In the genomic region with DNA sequence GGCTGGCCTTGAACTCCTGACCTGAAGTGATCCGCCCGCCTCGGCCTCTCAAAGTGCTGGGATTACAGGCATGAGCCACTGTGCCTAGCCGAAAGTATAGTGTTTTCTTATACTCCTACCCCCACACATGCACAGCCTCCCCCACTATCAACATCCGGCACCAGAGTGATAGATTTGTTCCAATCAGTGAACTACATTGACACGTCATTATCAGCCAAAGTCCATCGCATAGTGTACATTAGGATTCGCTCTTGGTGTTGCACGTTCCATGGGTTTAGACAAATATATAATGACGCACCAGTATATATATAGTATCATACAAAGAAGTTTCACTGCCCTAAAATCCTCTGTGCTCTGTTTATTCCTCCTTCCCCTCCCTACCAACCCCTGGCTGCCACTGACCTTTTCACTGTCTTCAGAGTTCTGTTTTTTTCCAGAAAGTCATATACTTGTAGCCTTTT, we compare ENCODE assay signal across 1 cellular context.
TF ChIP-seq lines count a peak whose summit lies in the region.

No MANE protein-coding gene starts in this region.

TF ChIP-seq in HepG2, 621 proteins besides CTCF, POLR2A, EP300 and RAD21 (continued from another document and continues in another):
- TF ChIP-seq, protein P1, sequence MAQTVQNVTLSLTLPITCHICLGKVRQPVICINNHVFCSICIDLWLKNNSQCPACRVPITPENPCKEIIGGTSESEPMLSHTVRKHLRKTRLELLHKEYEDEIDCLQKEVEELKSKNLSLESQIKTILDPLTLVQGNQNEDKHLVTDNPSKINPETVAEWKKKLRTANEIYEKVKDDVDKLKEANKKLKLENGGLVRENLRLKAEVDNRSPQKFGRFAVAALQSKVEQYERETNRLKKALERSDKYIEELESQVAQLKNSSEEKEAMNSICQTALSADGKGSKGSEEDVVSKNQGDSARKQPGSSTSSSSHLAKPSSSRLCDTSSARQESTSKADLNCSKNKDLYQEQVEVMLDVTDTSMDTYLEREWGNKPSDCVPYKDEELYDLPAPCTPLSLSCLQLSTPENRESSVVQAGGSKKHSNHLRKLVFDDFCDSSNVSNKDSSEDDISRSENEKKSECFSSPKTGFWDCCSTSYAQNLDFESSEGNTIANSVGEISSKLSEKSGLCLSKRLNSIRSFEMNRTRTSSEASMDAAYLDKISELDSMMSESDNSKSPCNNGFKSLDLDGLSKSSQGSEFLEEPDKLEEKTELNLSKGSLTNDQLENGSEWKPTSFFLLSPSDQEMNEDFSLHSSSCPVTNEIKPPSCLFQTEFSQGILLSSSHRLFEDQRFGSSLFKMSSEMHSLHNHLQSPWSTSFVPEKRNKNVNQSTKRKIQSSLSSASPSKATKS (CRISPR knock-in tag; IDR thresholded peaks at IDR 0.05): no peak; the same call in 1 of the 2 replicates
- TF ChIP-seq ZFP41 (CRISPR knock-in tag; IDR thresholded peaks at IDR 0.05; ENCODE audit: borderline replicate concordance): no peak
- peak; percentile 54 for TF ChIP-seq MTA1 (CRISPR knock-in tag; IDR thresholded peaks at IDR 0.05; ENCODE audit: borderline replicate concordance)
- no peak for TF ChIP-seq ZSCAN31 (CRISPR knock-in tag; IDR thresholded peaks at IDR 0.05; ENCODE audit: low read depth)
- no peak for TF ChIP-seq GABPA (IDR thresholded peaks at IDR 0.05; ENCODE audit: low read depth, low read length)
- peak; percentile 81 for TF ChIP-seq GABPA (CRISPR knock-in tag; IDR thresholded peaks at IDR 0.05; ENCODE audit: low read depth)
- no peak for TF ChIP-seq HDAC6 (IDR thresholded peaks at IDR 0.05; ENCODE audit: low read depth, low read length)
- no peak for TF ChIP-seq GZF1 (CRISPR knock-in tag; IDR thresholded peaks at IDR 0.05)
- TF ChIP-seq IRF2 (CRISPR knock-in tag; IDR thresholded peaks at IDR 0.05): peak; percentile 63; the same call in 1 of the 2 replicates
- no peak for TF ChIP-seq WIZ (CRISPR knock-in tag; IDR thresholded peaks at IDR 0.05)
- TF ChIP-seq, protein P2, sequence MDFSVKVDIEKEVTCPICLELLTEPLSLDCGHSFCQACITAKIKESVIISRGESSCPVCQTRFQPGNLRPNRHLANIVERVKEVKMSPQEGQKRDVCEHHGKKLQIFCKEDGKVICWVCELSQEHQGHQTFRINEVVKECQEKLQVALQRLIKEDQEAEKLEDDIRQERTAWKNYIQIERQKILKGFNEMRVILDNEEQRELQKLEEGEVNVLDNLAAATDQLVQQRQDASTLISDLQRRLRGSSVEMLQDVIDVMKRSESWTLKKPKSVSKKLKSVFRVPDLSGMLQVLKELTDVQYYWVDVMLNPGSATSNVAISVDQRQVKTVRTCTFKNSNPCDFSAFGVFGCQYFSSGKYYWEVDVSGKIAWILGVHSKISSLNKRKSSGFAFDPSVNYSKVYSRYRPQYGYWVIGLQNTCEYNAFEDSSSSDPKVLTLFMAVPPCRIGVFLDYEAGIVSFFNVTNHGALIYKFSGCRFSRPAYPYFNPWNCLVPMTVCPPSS (IDR thresholded peaks at IDR 0.05): no peak
- TF ChIP-seq, protein P3, sequence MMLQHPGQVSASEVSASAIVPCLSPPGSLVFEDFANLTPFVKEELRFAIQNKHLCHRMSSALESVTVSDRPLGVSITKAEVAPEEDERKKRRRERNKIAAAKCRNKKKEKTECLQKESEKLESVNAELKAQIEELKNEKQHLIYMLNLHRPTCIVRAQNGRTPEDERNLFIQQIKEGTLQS (CRISPR knock-in tag; IDR thresholded peaks at IDR 0.05): peak; percentile 80
- no peak for TF ChIP-seq ZNF224 (CRISPR knock-in tag; IDR thresholded peaks at IDR 0.05)
- TF ChIP-seq SETDB1 (CRISPR knock-in tag; IDR thresholded peaks at IDR 0.05; ENCODE audit: borderline replicate concordance): no peak
- TF ChIP-seq, protein P4, sequence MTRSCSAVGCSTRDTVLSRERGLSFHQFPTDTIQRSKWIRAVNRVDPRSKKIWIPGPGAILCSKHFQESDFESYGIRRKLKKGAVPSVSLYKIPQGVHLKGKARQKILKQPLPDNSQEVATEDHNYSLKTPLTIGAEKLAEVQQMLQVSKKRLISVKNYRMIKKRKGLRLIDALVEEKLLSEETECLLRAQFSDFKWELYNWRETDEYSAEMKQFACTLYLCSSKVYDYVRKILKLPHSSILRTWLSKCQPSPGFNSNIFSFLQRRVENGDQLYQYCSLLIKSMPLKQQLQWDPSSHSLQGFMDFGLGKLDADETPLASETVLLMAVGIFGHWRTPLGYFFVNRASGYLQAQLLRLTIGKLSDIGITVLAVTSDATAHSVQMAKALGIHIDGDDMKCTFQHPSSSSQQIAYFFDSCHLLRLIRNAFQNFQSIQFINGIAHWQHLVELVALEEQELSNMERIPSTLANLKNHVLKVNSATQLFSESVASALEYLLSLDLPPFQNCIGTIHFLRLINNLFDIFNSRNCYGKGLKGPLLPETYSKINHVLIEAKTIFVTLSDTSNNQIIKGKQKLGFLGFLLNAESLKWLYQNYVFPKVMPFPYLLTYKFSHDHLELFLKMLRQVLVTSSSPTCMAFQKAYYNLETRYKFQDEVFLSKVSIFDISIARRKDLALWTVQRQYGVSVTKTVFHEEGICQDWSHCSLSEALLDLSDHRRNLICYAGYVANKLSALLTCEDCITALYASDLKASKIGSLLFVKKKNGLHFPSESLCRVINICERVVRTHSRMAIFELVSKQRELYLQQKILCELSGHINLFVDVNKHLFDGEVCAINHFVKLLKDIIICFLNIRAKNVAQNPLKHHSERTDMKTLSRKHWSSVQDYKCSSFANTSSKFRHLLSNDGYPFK (CRISPR knock-in tag; IDR thresholded peaks at IDR 0.05; ENCODE audit: borderline replicate concordance): peak; percentile 40; the same call in 1 of the 2 replicates
- no peak for TF ChIP-seq ZFP36L2 (CRISPR knock-in tag; IDR thresholded peaks at IDR 0.05)
- no peak for TF ChIP-seq TOPORS (CRISPR knock-in tag; IDR thresholded peaks at IDR 0.05)
- TF ChIP-seq PHB2 (IDR thresholded peaks at IDR 0.05; ENCODE audit: partially characterized antibody): no peak
- no peak for TF ChIP-seq TCF7L2 (IDR thresholded peaks at IDR 0.05; ENCODE audit: low read depth, low read length)
- TF ChIP-seq, protein P5, sequence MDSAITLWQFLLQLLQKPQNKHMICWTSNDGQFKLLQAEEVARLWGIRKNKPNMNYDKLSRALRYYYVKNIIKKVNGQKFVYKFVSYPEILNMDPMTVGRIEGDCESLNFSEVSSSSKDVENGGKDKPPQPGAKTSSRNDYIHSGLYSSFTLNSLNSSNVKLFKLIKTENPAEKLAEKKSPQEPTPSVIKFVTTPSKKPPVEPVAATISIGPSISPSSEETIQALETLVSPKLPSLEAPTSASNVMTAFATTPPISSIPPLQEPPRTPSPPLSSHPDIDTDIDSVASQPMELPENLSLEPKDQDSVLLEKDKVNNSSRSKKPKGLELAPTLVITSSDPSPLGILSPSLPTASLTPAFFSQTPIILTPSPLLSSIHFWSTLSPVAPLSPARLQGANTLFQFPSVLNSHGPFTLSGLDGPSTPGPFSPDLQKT (CRISPR knock-in tag; IDR thresholded peaks at IDR 0.05; ENCODE audit: borderline replicate concordance): no peak
- no peak for TF ChIP-seq MLLT10 (CRISPR knock-in tag; IDR thresholded peaks at IDR 0.05)
- TF ChIP-seq ZNF556 (CRISPR knock-in tag; IDR thresholded peaks at IDR 0.05; ENCODE audit: borderline replicate concordance): peak; percentile 83; the same call in 1 of the 2 replicates
- TF ChIP-seq, protein P6, sequence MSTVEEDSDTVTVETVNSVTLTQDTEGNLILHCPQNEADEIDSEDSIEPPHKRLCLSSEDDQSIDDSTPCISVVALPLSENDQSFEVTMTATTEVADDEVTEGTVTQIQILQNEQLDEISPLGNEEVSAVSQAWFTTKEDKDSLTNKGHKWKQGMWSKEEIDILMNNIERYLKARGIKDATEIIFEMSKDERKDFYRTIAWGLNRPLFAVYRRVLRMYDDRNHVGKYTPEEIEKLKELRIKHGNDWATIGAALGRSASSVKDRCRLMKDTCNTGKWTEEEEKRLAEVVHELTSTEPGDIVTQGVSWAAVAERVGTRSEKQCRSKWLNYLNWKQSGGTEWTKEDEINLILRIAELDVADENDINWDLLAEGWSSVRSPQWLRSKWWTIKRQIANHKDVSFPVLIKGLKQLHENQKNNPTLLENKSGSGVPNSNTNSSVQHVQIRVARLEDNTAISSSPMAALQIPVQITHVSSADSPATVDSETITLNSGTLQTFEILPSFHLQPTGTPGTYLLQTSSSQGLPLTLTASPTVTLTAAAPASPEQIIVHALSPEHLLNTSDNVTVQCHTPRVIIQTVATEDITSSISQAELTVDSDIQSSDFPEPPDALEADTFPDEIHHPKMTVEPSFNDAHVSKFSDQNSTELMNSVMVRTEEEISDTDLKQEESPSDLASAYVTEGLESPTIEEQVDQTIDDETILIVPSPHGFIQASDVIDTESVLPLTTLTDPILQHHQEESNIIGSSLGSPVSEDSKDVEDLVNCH (CRISPR knock-in tag; IDR thresholded peaks at IDR 0.05): no peak
- TF ChIP-seq CBX2 (IDR thresholded peaks at IDR 0.05; ENCODE audit: low read depth, low read length): no peak
- TF ChIP-seq CBX2 (CRISPR knock-in tag; IDR thresholded peaks at IDR 0.05; ENCODE audit: low read depth): no peak
- no peak for TF ChIP-seq ZNF552 (CRISPR knock-in tag; IDR thresholded peaks at IDR 0.05; ENCODE audit: borderline replicate concordance)
- TF ChIP-seq BHLHE40 (IDR thresholded peaks at IDR 0.05; ENCODE audit: low read length): peak; percentile 93
- TF ChIP-seq ZNF451 (CRISPR knock-in tag; IDR thresholded peaks at IDR 0.05): no peak
- TF ChIP-seq ZNF232 (CRISPR knock-in tag; IDR thresholded peaks at IDR 0.05; ENCODE audit: borderline replicate concordance): 0 out of 2 replicates have a peak, but pooled peaks have one; percentile 28
- TF ChIP-seq FOXK1 (CRISPR knock-in tag; IDR thresholded peaks at IDR 0.05; ENCODE audit: borderline replicate concordance, low read depth): peak; percentile 75
- TF ChIP-seq ZNF891 (CRISPR knock-in tag; IDR thresholded peaks at IDR 0.05): no peak
- no peak for TF ChIP-seq ZNF737 (CRISPR knock-in tag; IDR thresholded peaks at IDR 0.05; ENCODE audit: borderline replicate concordance)
- no peak for TF ChIP-seq ZNF841 (CRISPR knock-in tag; IDR thresholded peaks at IDR 0.05; ENCODE audit: borderline replicate concordance)
- no peak for TF ChIP-seq THYN1 (CRISPR knock-in tag; IDR thresholded peaks at IDR 0.05; ENCODE audit: borderline replicate concordance, low read depth)
- no peak for TF ChIP-seq FIP1L1 (IDR thresholded peaks at IDR 0.05; ENCODE audit: borderline replicate concordance, insufficient read depth, low read depth, low read length)
- peak; percentile 86 for TF ChIP-seq TEAD3 (CRISPR knock-in tag; optimal IDR thresholded peaks at IDR 0.05; ENCODE audit: borderline replicate concordance)
- TF ChIP-seq, protein P7, sequence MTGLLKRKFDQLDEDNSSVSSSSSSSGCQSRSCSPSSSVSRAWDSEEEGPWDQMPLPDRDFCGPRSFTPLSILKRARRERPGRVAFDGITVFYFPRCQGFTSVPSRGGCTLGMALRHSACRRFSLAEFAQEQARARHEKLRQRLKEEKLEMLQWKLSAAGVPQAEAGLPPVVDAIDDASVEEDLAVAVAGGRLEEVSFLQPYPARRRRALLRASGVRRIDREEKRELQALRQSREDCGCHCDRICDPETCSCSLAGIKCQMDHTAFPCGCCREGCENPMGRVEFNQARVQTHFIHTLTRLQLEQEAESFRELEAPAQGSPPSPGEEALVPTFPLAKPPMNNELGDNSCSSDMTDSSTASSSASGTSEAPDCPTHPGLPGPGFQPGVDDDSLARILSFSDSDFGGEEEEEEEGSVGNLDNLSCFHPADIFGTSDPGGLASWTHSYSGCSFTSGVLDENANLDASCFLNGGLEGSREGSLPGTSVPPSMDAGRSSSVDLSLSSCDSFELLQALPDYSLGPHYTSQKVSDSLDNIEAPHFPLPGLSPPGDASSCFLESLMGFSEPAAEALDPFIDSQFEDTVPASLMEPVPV (CRISPR knock-in tag; IDR thresholded peaks at IDR 0.05): 0 out of 2 replicates have a peak, but pooled peaks have one; percentile 30
- TF ChIP-seq, protein P8, sequence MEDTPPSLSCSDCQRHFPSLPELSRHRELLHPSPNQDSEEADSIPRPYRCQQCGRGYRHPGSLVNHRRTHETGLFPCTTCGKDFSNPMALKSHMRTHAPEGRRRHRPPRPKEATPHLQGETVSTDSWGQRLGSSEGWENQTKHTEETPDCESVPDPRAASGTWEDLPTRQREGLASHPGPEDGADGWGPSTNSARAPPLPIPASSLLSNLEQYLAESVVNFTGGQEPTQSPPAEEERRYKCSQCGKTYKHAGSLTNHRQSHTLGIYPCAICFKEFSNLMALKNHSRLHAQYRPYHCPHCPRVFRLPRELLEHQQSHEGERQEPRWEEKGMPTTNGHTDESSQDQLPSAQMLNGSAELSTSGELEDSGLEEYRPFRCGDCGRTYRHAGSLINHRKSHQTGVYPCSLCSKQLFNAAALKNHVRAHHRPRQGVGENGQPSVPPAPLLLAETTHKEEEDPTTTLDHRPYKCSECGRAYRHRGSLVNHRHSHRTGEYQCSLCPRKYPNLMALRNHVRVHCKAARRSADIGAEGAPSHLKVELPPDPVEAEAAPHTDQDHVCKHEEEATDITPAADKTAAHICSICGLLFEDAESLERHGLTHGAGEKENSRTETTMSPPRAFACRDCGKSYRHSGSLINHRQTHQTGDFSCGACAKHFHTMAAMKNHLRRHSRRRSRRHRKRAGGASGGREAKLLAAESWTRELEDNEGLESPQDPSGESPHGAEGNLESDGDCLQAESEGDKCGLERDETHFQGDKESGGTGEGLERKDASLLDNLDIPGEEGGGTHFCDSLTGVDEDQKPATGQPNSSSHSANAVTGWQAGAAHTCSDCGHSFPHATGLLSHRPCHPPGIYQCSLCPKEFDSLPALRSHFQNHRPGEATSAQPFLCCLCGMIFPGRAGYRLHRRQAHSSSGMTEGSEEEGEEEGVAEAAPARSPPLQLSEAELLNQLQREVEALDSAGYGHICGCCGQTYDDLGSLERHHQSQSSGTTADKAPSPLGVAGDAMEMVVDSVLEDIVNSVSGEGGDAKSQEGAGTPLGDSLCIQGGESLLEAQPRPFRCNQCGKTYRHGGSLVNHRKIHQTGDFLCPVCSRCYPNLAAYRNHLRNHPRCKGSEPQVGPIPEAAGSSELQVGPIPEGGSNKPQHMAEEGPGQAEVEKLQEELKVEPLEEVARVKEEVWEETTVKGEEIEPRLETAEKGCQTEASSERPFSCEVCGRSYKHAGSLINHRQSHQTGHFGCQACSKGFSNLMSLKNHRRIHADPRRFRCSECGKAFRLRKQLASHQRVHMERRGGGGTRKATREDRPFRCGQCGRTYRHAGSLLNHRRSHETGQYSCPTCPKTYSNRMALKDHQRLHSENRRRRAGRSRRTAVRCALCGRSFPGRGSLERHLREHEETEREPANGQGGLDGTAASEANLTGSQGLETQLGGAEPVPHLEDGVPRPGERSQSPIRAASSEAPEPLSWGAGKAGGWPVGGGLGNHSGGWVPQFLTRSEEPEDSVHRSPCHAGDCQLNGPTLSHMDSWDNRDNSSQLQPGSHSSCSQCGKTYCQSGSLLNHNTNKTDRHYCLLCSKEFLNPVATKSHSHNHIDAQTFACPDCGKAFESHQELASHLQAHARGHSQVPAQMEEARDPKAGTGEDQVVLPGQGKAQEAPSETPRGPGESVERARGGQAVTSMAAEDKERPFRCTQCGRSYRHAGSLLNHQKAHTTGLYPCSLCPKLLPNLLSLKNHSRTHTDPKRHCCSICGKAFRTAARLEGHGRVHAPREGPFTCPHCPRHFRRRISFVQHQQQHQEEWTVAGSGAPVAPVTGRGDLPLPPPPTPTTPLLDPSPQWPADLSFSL (CRISPR knock-in tag; IDR thresholded peaks at IDR 0.05): no peak
- TF ChIP-seq ZNF329 (CRISPR knock-in tag; IDR thresholded peaks at IDR 0.05; ENCODE audit: low read depth): no peak
- peak; percentile 79 for TF ChIP-seq SIX1 (CRISPR knock-in tag; IDR thresholded peaks at IDR 0.05; ENCODE audit: borderline replicate concordance)
